In the genomic region with DNA sequence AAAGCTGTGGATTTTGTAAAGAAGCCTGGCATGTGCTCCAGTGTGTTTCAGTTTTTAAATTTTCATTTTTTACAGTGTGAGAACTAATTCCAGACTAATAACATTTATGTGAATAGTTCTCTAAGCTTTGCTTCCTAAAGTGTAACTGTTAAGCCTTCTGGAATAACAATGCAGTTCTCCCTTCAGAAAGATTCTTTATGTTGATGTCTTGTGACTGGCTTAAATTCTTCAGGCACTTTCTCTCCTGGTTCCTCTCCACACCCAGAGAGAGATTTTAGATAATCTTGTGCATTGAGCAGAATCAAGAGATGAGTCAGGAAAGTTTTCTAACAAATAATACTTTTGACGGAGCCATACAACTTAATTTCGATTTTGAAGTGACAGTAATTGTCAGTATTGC, we compare ENCODE assay signal across 18 cellular contexts.
A peak's percentile ranks its signal among the peaks of the same experiment; 100 is the strongest.
DNase-seq lines count a peak whose midpoint lies in the region; TF ChIP-seq lines count a peak whose summit lies in the region.
"Had no signal": no experiment of that assay in that cellular context is flagged by ENCODE, and none has a peak within 500 bp of the region (broad histone marks: within the 10 kb centered on the region; RNA-seq: fewer than 3 reads in every experiment).

No MANE protein-coding gene starts in this region.

- 74% methylated on average over 2 of the region's 2 CpGs for WGBS in HUES64
- 86 to 91% methylated on average over 2 of the region's 2 CpGs for WGBS in thyroid gland, 2 donors

- H3K27ac ChIP-seq in HUES64 (ENCODE audit: low read depth, low read length) (peak overlapping the region; percentile 21; the same call in 1 of the 2 replicates), vagina (peak overlapping the region; percentile 17), thyroid gland (no peak overlapping the region)
- H3K27ac ChIP-seq: SJSA1 had no signal

- H3K9ac ChIP-seq in HUES64 (ENCODE audit: low read depth, low read length) (no peak overlapping the region), adipocyte (ENCODE audit: low read length) (peak overlapping the region; percentile 15)

- H3K9me3 ChIP-seq in HUES64 (ENCODE audit: insufficient read depth, low read depth, low read length) (no peaks in the 10 kb centered on the region), adipocyte (ENCODE audit: control insufficient read depth, low read length) (no peaks in the 10 kb centered on the region), vagina (no peaks in the 10 kb centered on the region), thyroid gland (no peaks in the 10 kb centered on the region)
- H3K9me3 ChIP-seq: SJSA1 had no signal

- H3K36me3 ChIP-seq in HUES64 (ENCODE audit: insufficient read depth, low read length), result no peaks in the 10 kb centered on the region
- no peaks in the 10 kb centered on the region for H3K36me3 ChIP-seq in adipocyte (ENCODE audit: control insufficient read depth, insufficient read depth, low read length, severe bottlenecking)
- H3K36me3 ChIP-seq in vagina, result no peaks in the 10 kb centered on the region
- H3K36me3 ChIP-seq in thyroid gland, result no peaks in the 10 kb centered on the region
- H3K36me3 ChIP-seq: SJSA1 had no signal

- peaks cover 77% of the 10 kb centered on the region for H3K4me1 ChIP-seq in HUES64 (ENCODE audit: insufficient read depth, low read length)
- peaks cover 66% of the 10 kb centered on the region for H3K4me1 ChIP-seq in adipocyte (ENCODE audit: control insufficient read depth, insufficient read depth, low read length)
- H3K4me1 ChIP-seq in vagina, result peaks cover 61% of the 10 kb centered on the region
- peaks cover 19 to 30% of the 10 kb centered on the region in 2 donors for H3K4me1 ChIP-seq in thyroid gland

- DNase-seq in adipocyte (ENCODE audit: low read depth), result no peak
- DNase-seq in mesothelial cell of epicardium (ENCODE audit: low spot score in 2 of 2, unreplicated experiment in 2 of 2), result no peak
- DNase-seq in vagina (ENCODE audit: extremely low spot score in 2 of 2), result no peak
- no peak for DNase-seq in thyroid gland
- no peak for DNase-seq in midbrain (lab: John Stamatoyannopoulos, UW)
- DNase-seq in Kasumi-1 (lab: John Stamatoyannopoulos, UW), result no peak
- DNase-seq: CD4-positive, CD25-positive, alpha-beta regulatory T cell; EL; H7; MV-4-11; NCI-H1417; NCI-H1930; NCI-H2171; NCI-H446; NCI-H748 treated with DMSO at 0.1 percent for 48 hours; PC-3 had no signal

- H3K9me3 Mint-ChIP-seq in mesothelial cell of epicardium, result no peaks in the 10 kb centered on the region
- H3K9me3 Mint-ChIP-seq: CD4-positive, CD25-positive, alpha-beta regulatory T cell had no signal

- no peaks in the 10 kb centered on the region for H3K27me3 Mint-ChIP-seq in mesothelial cell of epicardium (ENCODE audit: low read depth)
- H3K27me3 Mint-ChIP-seq: CD4-positive, CD25-positive, alpha-beta regulatory T cell had no signal

- H3K4me1 Mint-ChIP-seq in mesothelial cell of epicardium, result peaks cover 62% of the 10 kb centered on the region

- no peaks in the 10 kb centered on the region for H3K27me3 ChIP-seq in HUES64 (ENCODE audit: insufficient read depth, low read length)
- H3K27me3 ChIP-seq in adipocyte (replicated peaks; ENCODE audit: control insufficient read depth, insufficient read depth, low read length), result no peaks in the 10 kb centered on the region
- no peaks in the 10 kb centered on the region for H3K27me3 ChIP-seq in vagina
- no peaks in the 10 kb centered on the region for H3K27me3 ChIP-seq in thyroid gland
- H3K27me3 ChIP-seq: SJSA1 had no signal

- TF ChIP-seq POLR2A in vagina (IDR thresholded peaks at IDR 0.05) (no peak), thyroid gland (IDR thresholded peaks at IDR 0.05) (no peak)

- peak overlapping the region; percentile 87 for H3K27ac Mint-ChIP-seq in mesothelial cell of epicardium
- H3K27ac Mint-ChIP-seq: CD4-positive, CD25-positive, alpha-beta regulatory T cell had no signal

- intact Hi-C loops in vagina (cut with DNase I), result no loop called here
- intact Hi-C loops in thyroid gland (cut with DNase I), result no loop called here

- no peak overlapping the region for H3K4me3 Mint-ChIP-seq in mesothelial cell of epicardium
- H3K4me3 Mint-ChIP-seq: CD4-positive, CD25-positive, alpha-beta regulatory T cell had no signal

- H3K36me3 Mint-ChIP-seq in mesothelial cell of epicardium, result no peaks in the 10 kb centered on the region
- H3K36me3 Mint-ChIP-seq: CD4-positive, CD25-positive, alpha-beta regulatory T cell had no signal

- TF ChIP-seq CTCF in mesothelial cell of epicardium (IDR thresholded peaks at IDR 0.05; ENCODE audit: unreplicated experiment) (no peak), vagina (IDR thresholded peaks at IDR 0.05) (no peak), thyroid gland (IDR thresholded peaks at IDR 0.05) (no peak)

- H3K4me3 ChIP-seq in HUES64 (ENCODE audit: low read length) (no peak overlapping the region), adipocyte (ENCODE audit: low read length) (no peak overlapping the region), vagina (no peak overlapping the region), thyroid gland (replicated peaks in 1 of 3) (no peak overlapping the region)
- H3K4me3 ChIP-seq: SJSA1 had no signal

Comparison
In these comparisons a context has a peak if more than half of its experiments do, and no peak if none do; other contexts are left out.
1. H3K27ac ChIP-seq: peak in HUES64 (single experiment) and vagina (single experiment); none in thyroid gland (0 of 3).